8 cellular contexts compared by ENCODE assay signal in genomic region chr7:149459540-149460433, GRCh38. TPM values are rescaled to one million over a fixed set of nuclear protein-coding genes. Genes with fewer than 3 reads are reported as not detected.
A peak's percentile ranks its signal among the peaks of the same experiment; 100 is the strongest.
DNase-seq lines count a peak whose midpoint lies in the region; ATAC-seq, FAIRE-seq and TF ChIP-seq lines count a peak whose summit lies in the region.

No MANE protein-coding gene starts in this region.

- no peak overlapping the region for H3K27ac ChIP-seq in rectal smooth muscle tissue (ENCODE audit: low read depth, low read length)

- H3K4me3 ChIP-seq in Caco-2 (ENCODE audit: low read depth, low read length) (peak overlapping the region; percentile 78), rectal smooth muscle tissue (ENCODE audit: low read length) (peak overlapping the region; percentile 34)

- CTCF ChIA-PET in Caco-2 (lab: Charles Lee), result interaction anchor here (0.7 to 1.9 kb wide), 4 partner anchors 139 to 198 kb away, joined by 3 to 14 read pairs (median 5); partner anchors contain the start of gene ZNF783
- CTCF ChIA-PET in activated CD8-positive, alpha-beta T cell treated with anti-CD3 and anti-CD28 coated beads, Interleukin-2, amount 10 ng/mL, durations not matched to agents 7 days and 5 days (lab: Charles Lee), result interaction anchor here (0.6 to 4.0 kb wide), 21 partner anchors 9 to 198 kb away, joined by 3 to 14 read pairs (median 4); partner anchors contain the start of gene ZNF783

- H3K27ac Mint-ChIP-seq in Caco-2 (ENCODE audit: unreplicated experiment) (no peak overlapping the region), glutamatergic neuron (ENCODE audit: unreplicated experiment) (no peak overlapping the region)
- no peak overlapping the region for H3K27ac Mint-ChIP-seq in activated CD8-positive, alpha-beta T cell treated with anti-CD3 and anti-CD28 coated beads, Interleukin-2, amount 10 ng/mL, durations not matched to agents 7 days and 5 days

- peaks cover 6% of the 10 kb centered on the region for H3K27me3 Mint-ChIP-seq in Caco-2 (ENCODE audit: insufficient read depth, unreplicated experiment)
- peaks cover 18% of the 10 kb centered on the region for H3K27me3 Mint-ChIP-seq in activated CD8-positive, alpha-beta T cell treated with anti-CD3 and anti-CD28 coated beads, Interleukin-2, amount 10 ng/mL, durations not matched to agents 7 days and 5 days (ENCODE audit: low read depth)
- H3K27me3 Mint-ChIP-seq in glutamatergic neuron (ENCODE audit: unreplicated experiment), result peaks cover 19% of the 10 kb centered on the region

- TF ChIP-seq CTCF in Caco-2 (IDR thresholded peaks at IDR 0.05; ENCODE audit: insufficient read depth in 1 of 2, low read depth in 1 of 2, low read length in 1 of 2, severe bottlenecking in 1 of 2, unreplicated experiment in 1 of 2) (no peak), glutamatergic neuron (IDR thresholded peaks at IDR 0.05; ENCODE audit: partially characterized antibody, unreplicated experiment) (no peak), D721Med (IDR thresholded peaks at IDR 0.05; ENCODE audit: insufficient read depth, missing control alignments) (no peak)

- intact Hi-C loops in Caco-2 (cut with micrococcal nuclease; ENCODE audit: unreplicated experiment), result no loop called here

- DNase-seq in Caco-2 (peak in 1 of 2 experiments; percentile 27), glutamatergic neuron (peak; percentile 48), foreskin melanocyte (no peak), D721Med (ENCODE audit: insufficient read length, low spot score) (no peak)
- DNase-seq in activated CD8-positive, alpha-beta T cell treated with anti-CD3 and anti-CD28 coated beads, Interleukin-2, amount 10 ng/mL, durations not matched to agents 7 days and 5 days, result no peak

- ATAC-seq in GM19324 (IDR thresholded peaks at IDR 0.05; ENCODE audit: low FRiP score, unreplicated experiment) (peak; percentile 45), HG03280 (IDR thresholded peaks at IDR 0.05; ENCODE audit: unreplicated experiment) (peak; percentile 37)
- ATAC-seq in activated CD8-positive, alpha-beta T cell treated with anti-CD3 and anti-CD28 coated beads, Interleukin-2, amount 10 ng/mL, durations not matched to agents 7 days and 5 days, result peak; percentile 54

- no peaks in the 10 kb centered on the region for H3K4me1 ChIP-seq in Caco-2
- peaks cover 3% of the 10 kb centered on the region for H3K4me1 ChIP-seq in rectal smooth muscle tissue (ENCODE audit: control insufficient read depth, insufficient read depth, low read length)

- FAIRE-seq in D721Med (lab: Jason Lieb, UNC), result no peak

- BruUV-seq in Caco-2 (replicated peaks; lab: Mats Ljungman, UMichigan), result no TSS peak

- no peak overlapping the region for H3K9ac ChIP-seq in rectal smooth muscle tissue (ENCODE audit: low read length)

- POLR2A ChIA-PET in Caco-2 (lab: Charles Lee), result interaction anchor here (0.6 kb wide), 1 partner anchor 15 kb away, joined by 4 read pairs; no protein-coding TSS in a partner anchor
- POLR2A ChIA-PET in activated CD8-positive, alpha-beta T cell treated with anti-CD3 and anti-CD28 coated beads, Interleukin-2, amount 10 ng/mL, durations not matched to agents 7 days and 5 days (lab: Charles Lee), result interaction anchor here (0.6 to 1.8 kb wide), 8 partner anchors 16 to 412 kb away, joined by 3 to 6 read pairs (median 4); partner anchors contain the start of gene ZNF783

- H3K9me3 Mint-ChIP-seq in Caco-2 (ENCODE audit: unreplicated experiment) (no peaks in the 10 kb centered on the region), glutamatergic neuron (ENCODE audit: unreplicated experiment) (peaks cover 12% of the 10 kb centered on the region)
- H3K9me3 Mint-ChIP-seq in activated CD8-positive, alpha-beta T cell treated with anti-CD3 and anti-CD28 coated beads, Interleukin-2, amount 10 ng/mL, durations not matched to agents 7 days and 5 days (ENCODE audit: insufficient read depth), result no peaks in the 10 kb centered on the region

- H3K36me3 Mint-ChIP-seq in Caco-2 (ENCODE audit: insufficient read depth, unreplicated experiment), result peaks cover 23% of the 10 kb centered on the region
- peaks cover 11% of the 10 kb centered on the region for H3K36me3 Mint-ChIP-seq in activated CD8-positive, alpha-beta T cell treated with anti-CD3 and anti-CD28 coated beads, Interleukin-2, amount 10 ng/mL, durations not matched to agents 7 days and 5 days (ENCODE audit: low read depth)
- peaks cover 5% of the 10 kb centered on the region for H3K36me3 Mint-ChIP-seq in glutamatergic neuron (ENCODE audit: unreplicated experiment)

- H3K27me3 ChIP-seq in Caco-2 (replicated peaks; ENCODE audit: control insufficient read depth, insufficient read depth, low read length), result no peaks in the 10 kb centered on the region
- no peaks in the 10 kb centered on the region for H3K27me3 ChIP-seq in rectal smooth muscle tissue (ENCODE audit: control insufficient read depth, insufficient read depth, low read length)

- H3K4me1 Mint-ChIP-seq in Caco-2 (ENCODE audit: low read depth, unreplicated experiment), result peaks cover 7% of the 10 kb centered on the region
- H3K4me1 Mint-ChIP-seq in activated CD8-positive, alpha-beta T cell treated with anti-CD3 and anti-CD28 coated beads, Interleukin-2, amount 10 ng/mL, durations not matched to agents 7 days and 5 days (ENCODE audit: low read depth), result peaks cover 23% of the 10 kb centered on the region
- peaks cover 14% of the 10 kb centered on the region for H3K4me1 Mint-ChIP-seq in glutamatergic neuron (ENCODE audit: low read depth, unreplicated experiment)

- H3K4me3 Mint-ChIP-seq in Caco-2 (ENCODE audit: unreplicated experiment) (peak overlapping the region; percentile 76), glutamatergic neuron (ENCODE audit: unreplicated experiment) (no peak overlapping the region)
- peak overlapping the region; percentile 54 for H3K4me3 Mint-ChIP-seq in activated CD8-positive, alpha-beta T cell treated with anti-CD3 and anti-CD28 coated beads, Interleukin-2, amount 10 ng/mL, durations not matched to agents 7 days and 5 days

- no peaks in the 10 kb centered on the region for H3K36me3 ChIP-seq in Caco-2 (ENCODE audit: control insufficient read depth, insufficient read depth, low read length)
- peaks cover 4% of the 10 kb centered on the region for H3K36me3 ChIP-seq in rectal smooth muscle tissue (ENCODE audit: control insufficient read depth, insufficient read depth, low read length)

- H3K9me3 ChIP-seq in Caco-2, result no peaks in the 10 kb centered on the region

RNA-seq across cellular contexts. Expression of gene ZNF777, which starts 1.1 kb away (rescaled TPM):
- total RNA-seq in Caco-2 (2022), result 20.8 and 22.7 TPM in 2 replicates
- total RNA-seq in activated CD8-positive, alpha-beta T cell treated with anti-CD3 and anti-CD28 coated beads, Interleukin-2, amount 10 ng/mL, durations not matched to agents 7 days and 5 days, result 10 to 100 TPM; 12.9 to 13.1 TPM
- 18.0 TPM for total RNA-seq in glutamatergic neuron (ENCODE audit: unreplicated experiment)

RNA-seq across cellular contexts. Expression of gene ZNF746, which starts 37.8 kb away (rescaled TPM):
- total RNA-seq in Caco-2 (2022) (19.1 and 19.3 TPM in 2 replicates), glutamatergic neuron (ENCODE audit: unreplicated experiment) (22.8 TPM)
- total RNA-seq in activated CD8-positive, alpha-beta T cell treated with anti-CD3 and anti-CD28 coated beads, Interleukin-2, amount 10 ng/mL, durations not matched to agents 7 days and 5 days, result 10 to 100 TPM; 19.7 to 21.4 TPM
